In the genomic region with DNA sequence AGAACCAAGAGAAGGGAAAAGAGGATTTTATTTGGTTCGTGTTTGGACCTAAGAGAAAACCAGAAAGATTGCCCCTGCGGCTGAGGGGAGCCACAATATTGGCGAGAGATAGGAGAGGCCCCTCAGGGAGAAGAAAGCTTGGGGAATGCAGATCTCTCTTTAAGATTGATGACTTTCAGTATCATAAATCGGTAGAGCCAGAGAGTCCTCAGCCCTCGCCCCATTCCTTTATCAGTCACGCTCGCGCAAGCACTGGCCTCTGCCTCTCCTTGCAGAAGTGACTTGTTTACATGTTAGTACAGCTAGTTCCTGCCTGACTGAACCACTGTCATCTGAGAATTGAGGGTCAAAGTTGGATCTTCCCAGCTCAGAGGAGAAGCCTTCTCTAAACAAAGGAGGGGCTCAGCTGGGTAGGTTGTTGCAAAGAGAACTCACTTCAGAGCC, we compare ENCODE assay signal across 1 cellular context.
TF ChIP-seq lines count a peak whose summit lies in the region.

No MANE protein-coding gene starts in this region.

TF ChIP-seq in K562, 482 proteins besides CTCF, POLR2A, EP300 and RAD21 (continued from another document and continues in another):
- TF ChIP-seq, protein P1, sequence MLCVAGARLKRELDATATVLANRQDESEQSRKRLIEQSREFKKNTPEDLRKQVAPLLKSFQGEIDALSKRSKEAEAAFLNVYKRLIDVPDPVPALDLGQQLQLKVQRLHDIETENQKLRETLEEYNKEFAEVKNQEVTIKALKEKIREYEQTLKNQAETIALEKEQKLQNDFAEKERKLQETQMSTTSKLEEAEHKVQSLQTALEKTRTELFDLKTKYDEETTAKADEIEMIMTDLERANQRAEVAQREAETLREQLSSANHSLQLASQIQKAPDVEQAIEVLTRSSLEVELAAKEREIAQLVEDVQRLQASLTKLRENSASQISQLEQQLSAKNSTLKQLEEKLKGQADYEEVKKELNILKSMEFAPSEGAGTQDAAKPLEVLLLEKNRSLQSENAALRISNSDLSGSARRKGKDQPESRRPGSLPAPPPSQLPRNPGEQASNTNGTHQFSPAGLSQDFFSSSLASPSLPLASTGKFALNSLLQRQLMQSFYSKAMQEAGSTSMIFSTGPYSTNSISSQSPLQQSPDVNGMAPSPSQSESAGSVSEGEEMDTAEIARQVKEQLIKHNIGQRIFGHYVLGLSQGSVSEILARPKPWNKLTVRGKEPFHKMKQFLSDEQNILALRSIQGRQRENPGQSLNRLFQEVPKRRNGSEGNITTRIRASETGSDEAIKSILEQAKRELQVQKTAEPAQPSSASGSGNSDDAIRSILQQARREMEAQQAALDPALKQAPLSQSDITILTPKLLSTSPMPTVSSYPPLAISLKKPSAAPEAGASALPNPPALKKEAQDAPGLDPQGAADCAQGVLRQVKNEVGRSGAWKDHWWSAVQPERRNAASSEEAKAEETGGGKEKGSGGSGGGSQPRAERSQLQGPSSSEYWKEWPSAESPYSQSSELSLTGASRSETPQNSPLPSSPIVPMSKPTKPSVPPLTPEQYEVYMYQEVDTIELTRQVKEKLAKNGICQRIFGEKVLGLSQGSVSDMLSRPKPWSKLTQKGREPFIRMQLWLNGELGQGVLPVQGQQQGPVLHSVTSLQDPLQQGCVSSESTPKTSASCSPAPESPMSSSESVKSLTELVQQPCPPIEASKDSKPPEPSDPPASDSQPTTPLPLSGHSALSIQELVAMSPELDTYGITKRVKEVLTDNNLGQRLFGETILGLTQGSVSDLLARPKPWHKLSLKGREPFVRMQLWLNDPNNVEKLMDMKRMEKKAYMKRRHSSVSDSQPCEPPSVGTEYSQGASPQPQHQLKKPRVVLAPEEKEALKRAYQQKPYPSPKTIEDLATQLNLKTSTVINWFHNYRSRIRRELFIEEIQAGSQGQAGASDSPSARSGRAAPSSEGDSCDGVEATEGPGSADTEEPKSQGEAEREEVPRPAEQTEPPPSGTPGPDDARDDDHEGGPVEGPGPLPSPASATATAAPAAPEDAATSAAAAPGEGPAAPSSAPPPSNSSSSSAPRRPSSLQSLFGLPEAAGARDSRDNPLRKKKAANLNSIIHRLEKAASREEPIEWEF (CRISPR knock-in tag; IDR thresholded peaks at IDR 0.05), result peak; percentile 66; the same call in 1 of the 2 replicates
- TF ChIP-seq SRF (CRISPR knock-in tag; IDR thresholded peaks at IDR 0.05) (no peak), HDAC1 (IDR thresholded peaks at IDR 0.05) (peak in 1 of 2 experiments; percentile 27; a peak in 1 of 4 replicates), RNF2 (IDR thresholded peaks at IDR 0.05) (no peak; the same call in 1 of the 2 replicates), GTF2E2 (tag; IDR thresholded peaks at IDR 0.05) (no peak), SUPT5H (IDR thresholded peaks at IDR 0.05) (no peak), ZNF23 (CRISPR knock-in tag; IDR thresholded peaks at IDR 0.05) (no peak), RBM17 (IDR thresholded peaks at IDR 0.05; ENCODE audit: borderline replicate concordance, low read depth, low read length) (no peak), EHMT2 (IDR thresholded peaks at IDR 0.05) (no peak), BHLHE40 (IDR thresholded peaks at IDR 0.05; ENCODE audit: low read length) (peak; percentile 46; the same call in 1 of the 2 replicates), ZNF830 (CRISPR knock-in tag; IDR thresholded peaks at IDR 0.05) (no peak), ZFP1 (CRISPR knock-in tag; IDR thresholded peaks at IDR 0.05) (no peak), KDM4B (IDR thresholded peaks at IDR 0.05; ENCODE audit: borderline replicate concordance in 2 of 2, low read depth in 1 of 2) (no peak), RBM14 (IDR thresholded peaks at IDR 0.05; ENCODE audit: borderline replicate concordance, insufficient read depth, low read depth, low read length) (no peak), TRIM28 (IDR thresholded peaks at IDR 0.05) (no peak), SMAD4 (CRISPR knock-in tag; conservative IDR thresholded peaks at IDR 0.05) (peak; percentile 42; the same call in 1 of the 2 replicates), AFF4 (CRISPR knock-in tag; IDR thresholded peaks at IDR 0.05) (no peak; the same call in 1 of the 2 replicates), ZNF77 (CRISPR knock-in tag; IDR thresholded peaks at IDR 0.05) (no peak), FOSL1 (tag; conservative IDR thresholded peaks at IDR 0.05) (no peak), RCOR1 (IDR thresholded peaks at IDR 0.05; ENCODE audit: borderline replicate concordance in 1 of 2, low read depth in 2 of 2, low read length in 2 of 2) (peak in 1 of 2 experiments; percentile 54; a peak in 1 of 4 replicates), ADNP (tag; IDR thresholded peaks at IDR 0.05) (no peak), BRF2 (IDR thresholded peaks at IDR 0.05; ENCODE audit: borderline replicate concordance, insufficient read depth, insufficient read length) (no peak), PML (IDR thresholded peaks at IDR 0.05; ENCODE audit: low read length) (no peak), POLR2G (IDR thresholded peaks at IDR 0.05; ENCODE audit: low read depth, low read length) (no peak), SRSF9 (IDR thresholded peaks at IDR 0.05; ENCODE audit: borderline replicate concordance, low read depth, low read length) (no peak)
- TF ChIP-seq, protein P2, sequence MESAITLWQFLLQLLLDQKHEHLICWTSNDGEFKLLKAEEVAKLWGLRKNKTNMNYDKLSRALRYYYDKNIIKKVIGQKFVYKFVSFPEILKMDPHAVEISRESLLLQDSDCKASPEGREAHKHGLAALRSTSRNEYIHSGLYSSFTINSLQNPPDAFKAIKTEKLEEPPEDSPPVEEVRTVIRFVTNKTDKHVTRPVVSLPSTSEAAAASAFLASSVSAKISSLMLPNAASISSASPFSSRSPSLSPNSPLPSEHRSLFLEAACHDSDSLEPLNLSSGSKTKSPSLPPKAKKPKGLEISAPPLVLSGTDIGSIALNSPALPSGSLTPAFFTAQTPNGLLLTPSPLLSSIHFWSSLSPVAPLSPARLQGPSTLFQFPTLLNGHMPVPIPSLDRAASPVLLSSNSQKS (CRISPR knock-in tag; IDR thresholded peaks at IDR 0.05), result no peak
- TF ChIP-seq, protein P3, sequence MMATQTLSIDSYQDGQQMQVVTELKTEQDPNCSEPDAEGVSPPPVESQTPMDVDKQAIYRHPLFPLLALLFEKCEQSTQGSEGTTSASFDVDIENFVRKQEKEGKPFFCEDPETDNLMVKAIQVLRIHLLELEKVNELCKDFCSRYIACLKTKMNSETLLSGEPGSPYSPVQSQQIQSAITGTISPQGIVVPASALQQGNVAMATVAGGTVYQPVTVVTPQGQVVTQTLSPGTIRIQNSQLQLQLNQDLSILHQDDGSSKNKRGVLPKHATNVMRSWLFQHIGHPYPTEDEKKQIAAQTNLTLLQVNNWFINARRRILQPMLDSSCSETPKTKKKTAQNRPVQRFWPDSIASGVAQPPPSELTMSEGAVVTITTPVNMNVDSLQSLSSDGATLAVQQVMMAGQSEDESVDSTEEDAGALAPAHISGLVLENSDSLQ (IDR thresholded peaks at IDR 0.05), result peak; percentile 71
- TF ChIP-seq, protein P4, sequence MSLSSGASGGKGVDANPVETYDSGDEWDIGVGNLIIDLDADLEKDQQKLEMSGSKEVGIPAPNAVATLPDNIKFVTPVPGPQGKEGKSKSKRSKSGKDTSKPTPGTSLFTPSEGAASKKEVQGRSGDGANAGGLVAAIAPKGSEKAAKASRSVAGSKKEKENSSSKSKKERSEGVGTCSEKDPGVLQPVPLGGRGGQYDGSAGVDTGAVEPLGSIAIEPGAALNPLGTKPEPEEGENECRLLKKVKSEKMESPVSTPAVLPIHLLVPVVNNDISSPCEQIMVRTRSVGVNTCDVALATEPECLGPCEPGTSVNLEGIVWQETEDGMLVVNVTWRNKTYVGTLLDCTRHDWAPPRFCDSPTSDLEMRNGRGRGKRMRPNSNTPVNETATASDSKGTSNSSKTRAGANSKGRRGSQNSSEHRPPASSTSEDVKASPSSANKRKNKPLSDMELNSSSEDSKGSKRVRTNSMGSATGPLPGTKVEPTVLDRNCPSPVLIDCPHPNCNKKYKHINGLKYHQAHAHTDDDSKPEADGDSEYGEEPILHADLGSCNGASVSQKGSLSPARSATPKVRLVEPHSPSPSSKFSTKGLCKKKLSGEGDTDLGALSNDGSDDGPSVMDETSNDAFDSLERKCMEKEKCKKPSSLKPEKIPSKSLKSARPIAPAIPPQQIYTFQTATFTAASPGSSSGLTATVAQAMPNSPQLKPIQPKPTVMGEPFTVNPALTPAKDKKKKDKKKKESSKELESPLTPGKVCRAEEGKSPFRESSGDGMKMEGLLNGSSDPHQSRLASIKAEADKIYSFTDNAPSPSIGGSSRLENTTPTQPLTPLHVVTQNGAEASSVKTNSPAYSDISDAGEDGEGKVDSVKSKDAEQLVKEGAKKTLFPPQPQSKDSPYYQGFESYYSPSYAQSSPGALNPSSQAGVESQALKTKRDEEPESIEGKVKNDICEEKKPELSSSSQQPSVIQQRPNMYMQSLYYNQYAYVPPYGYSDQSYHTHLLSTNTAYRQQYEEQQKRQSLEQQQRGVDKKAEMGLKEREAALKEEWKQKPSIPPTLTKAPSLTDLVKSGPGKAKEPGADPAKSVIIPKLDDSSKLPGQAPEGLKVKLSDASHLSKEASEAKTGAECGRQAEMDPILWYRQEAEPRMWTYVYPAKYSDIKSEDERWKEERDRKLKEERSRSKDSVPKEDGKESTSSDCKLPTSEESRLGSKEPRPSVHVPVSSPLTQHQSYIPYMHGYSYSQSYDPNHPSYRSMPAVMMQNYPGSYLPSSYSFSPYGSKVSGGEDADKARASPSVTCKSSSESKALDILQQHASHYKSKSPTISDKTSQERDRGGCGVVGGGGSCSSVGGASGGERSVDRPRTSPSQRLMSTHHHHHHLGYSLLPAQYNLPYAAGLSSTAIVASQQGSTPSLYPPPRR (CRISPR knock-in tag; IDR thresholded peaks at IDR 0.05; ENCODE audit: borderline replicate concordance), result no peak
- TF ChIP-seq, protein P5, sequence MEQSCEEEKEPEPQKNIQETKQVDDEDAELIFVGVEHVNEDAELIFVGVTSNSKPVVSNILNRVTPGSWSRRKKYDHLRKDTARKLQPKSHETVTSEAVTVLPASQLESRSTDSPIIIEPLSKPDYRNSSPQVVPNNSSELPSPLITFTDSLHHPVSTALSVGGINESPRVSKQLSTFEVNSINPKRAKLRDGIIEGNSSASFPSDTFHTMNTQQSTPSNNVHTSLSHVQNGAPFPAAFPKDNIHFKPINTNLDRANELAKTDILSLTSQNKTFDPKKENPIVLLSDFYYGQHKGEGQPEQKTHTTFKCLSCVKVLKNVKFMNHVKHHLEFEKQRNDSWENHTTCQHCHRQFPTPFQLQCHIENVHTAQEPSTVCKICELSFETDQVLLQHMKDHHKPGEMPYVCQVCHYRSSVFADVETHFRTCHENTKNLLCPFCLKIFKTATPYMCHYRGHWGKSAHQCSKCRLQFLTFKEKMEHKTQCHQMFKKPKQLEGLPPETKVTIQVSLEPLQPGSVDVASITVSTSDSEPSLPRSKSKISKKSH (CRISPR knock-in tag; IDR thresholded peaks at IDR 0.05), result no peak
- TF ChIP-seq, protein P6, sequence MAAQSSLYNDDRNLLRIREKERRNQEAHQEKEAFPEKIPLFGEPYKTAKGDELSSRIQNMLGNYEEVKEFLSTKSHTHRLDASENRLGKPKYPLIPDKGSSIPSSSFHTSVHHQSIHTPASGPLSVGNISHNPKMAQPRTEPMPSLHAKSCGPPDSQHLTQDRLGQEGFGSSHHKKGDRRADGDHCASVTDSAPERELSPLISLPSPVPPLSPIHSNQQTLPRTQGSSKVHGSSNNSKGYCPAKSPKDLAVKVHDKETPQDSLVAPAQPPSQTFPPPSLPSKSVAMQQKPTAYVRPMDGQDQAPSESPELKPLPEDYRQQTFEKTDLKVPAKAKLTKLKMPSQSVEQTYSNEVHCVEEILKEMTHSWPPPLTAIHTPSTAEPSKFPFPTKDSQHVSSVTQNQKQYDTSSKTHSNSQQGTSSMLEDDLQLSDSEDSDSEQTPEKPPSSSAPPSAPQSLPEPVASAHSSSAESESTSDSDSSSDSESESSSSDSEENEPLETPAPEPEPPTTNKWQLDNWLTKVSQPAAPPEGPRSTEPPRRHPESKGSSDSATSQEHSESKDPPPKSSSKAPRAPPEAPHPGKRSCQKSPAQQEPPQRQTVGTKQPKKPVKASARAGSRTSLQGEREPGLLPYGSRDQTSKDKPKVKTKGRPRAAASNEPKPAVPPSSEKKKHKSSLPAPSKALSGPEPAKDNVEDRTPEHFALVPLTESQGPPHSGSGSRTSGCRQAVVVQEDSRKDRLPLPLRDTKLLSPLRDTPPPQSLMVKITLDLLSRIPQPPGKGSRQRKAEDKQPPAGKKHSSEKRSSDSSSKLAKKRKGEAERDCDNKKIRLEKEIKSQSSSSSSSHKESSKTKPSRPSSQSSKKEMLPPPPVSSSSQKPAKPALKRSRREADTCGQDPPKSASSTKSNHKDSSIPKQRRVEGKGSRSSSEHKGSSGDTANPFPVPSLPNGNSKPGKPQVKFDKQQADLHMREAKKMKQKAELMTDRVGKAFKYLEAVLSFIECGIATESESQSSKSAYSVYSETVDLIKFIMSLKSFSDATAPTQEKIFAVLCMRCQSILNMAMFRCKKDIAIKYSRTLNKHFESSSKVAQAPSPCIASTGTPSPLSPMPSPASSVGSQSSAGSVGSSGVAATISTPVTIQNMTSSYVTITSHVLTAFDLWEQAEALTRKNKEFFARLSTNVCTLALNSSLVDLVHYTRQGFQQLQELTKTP (IDR thresholded peaks at IDR 0.05; ENCODE audit: low read depth in 1 of 2, partially characterized antibody in 2 of 2), result no peak
